ENCODE assay signal across 8 cellular contexts in the genomic region with DNA sequence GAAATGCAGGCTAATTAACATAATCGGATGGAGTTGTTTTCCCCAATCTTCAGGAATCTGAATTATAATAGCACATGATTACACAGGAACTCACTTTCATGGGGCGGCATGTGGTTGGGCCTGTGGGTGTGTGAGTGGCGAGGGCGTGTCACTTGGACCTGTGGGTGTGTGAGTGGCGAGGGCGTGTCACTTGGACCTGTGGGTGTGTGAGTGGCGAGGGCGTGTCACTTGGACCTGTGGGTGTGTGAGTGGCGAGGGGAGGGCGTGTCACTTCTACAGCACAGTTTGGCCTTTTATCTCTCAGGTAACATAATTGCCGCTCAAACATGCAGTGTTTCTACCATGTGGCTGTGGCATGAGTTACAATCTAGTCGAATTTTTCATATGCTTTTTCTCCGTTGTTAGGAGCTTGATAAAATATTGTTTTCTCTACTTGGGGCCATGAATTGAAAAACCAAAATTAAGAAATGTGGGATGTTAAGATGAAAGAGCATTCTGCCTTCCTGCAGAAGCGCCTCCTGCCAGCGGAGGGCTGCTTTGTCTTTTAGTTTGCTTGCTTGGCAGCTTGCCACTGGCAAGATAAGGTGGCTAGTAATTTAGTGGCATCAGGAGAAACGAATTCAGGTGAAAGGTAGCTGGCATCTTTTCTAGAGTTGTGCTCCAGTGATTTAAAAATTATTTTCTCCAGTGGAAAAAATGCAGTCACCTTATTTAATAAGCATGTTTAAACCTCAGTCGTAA. TPM values are rescaled to one million over a fixed set of nuclear protein-coding genes. Genes with fewer than 3 reads are reported as not detected.
DNase-seq lines count a peak whose midpoint lies in the region; ATAC-seq and TF ChIP-seq lines count a peak whose summit lies in the region.

No MANE protein-coding gene starts in this region.

- no peak for DNase-seq in left ventricle myocardium inferior
- no peak for DNase-seq in right cardiac atrium
- DNase-seq in T-helper 22 cell (ENCODE audit: low read depth), result peak; percentile 40
- peak; percentile 34 to 49 (median 40) for DNase-seq in effector memory CD4-positive, alpha-beta T cell
- no peak for DNase-seq in omental fat pad (ENCODE audit: low spot score)

- intact Hi-C loops in left ventricle myocardium inferior (cut with micrococcal nuclease) (no loop called here), right cardiac atrium (cut with DNase I) (loop anchor here in 1 of 4 donors (2.0 kb wide), 1 partner anchor 225 kb away; no protein-coding TSS in a partner anchor)

- H3K27me3 ChIP-seq in left ventricle myocardium inferior (ENCODE audit: low read depth) (no peaks in the 10 kb centered on the region), right cardiac atrium (ENCODE audit: control insufficient read depth, insufficient read depth) (no peaks in the 10 kb centered on the region), thymus (ENCODE audit: control insufficient read depth, insufficient read depth) (no peaks in the 10 kb centered on the region)
- no peaks in the 10 kb centered on the region for H3K27me3 ChIP-seq in effector memory CD4-positive, alpha-beta T cell (replicated peaks; ENCODE audit: control insufficient read depth, insufficient read depth, low read length, poor library complexity, severe bottlenecking)

- H3K27ac ChIP-seq in left ventricle myocardium inferior (replicated peaks), result peak overlapping the region; percentile 76
- H3K27ac ChIP-seq in right cardiac atrium (ENCODE audit: low read length), result no peak overlapping the region
- H3K27ac ChIP-seq in effector memory CD4-positive, alpha-beta T cell (ENCODE audit: insufficient read depth, low read length, poor library complexity, severe bottlenecking), result peak overlapping the region; percentile 0
- peak overlapping the region; percentile 36 for H3K27ac ChIP-seq in thymus (ENCODE audit: low read depth)

- H3K4me1 ChIP-seq in left ventricle myocardium inferior, result peaks cover 75% of the 10 kb centered on the region
- H3K4me1 ChIP-seq in right cardiac atrium (ENCODE audit: control insufficient read depth, insufficient read depth, low read length), result peaks cover 4% of the 10 kb centered on the region
- peaks cover 16% of the 10 kb centered on the region for H3K4me1 ChIP-seq in effector memory CD4-positive, alpha-beta T cell (ENCODE audit: control insufficient read depth, insufficient read depth, low read length, poor library complexity, severe bottlenecking)
- peaks cover 17% of the 10 kb centered on the region for H3K4me1 ChIP-seq in thymus (ENCODE audit: control insufficient read depth, insufficient read depth, low read length)

- TF ChIP-seq CTCF in left ventricle myocardium inferior (IDR thresholded peaks at IDR 0.05; ENCODE audit: borderline replicate concordance) (peak; percentile 40), omental fat pad (IDR thresholded peaks at IDR 0.05) (no peak)

- WGBS in right cardiac atrium, result 79% methylated on average over 17 of the region's 17 CpGs
- 79% methylated on average over 17 of the region's 17 CpGs for WGBS in thymus

- H3K4me3 ChIP-seq in left ventricle myocardium inferior, result no peak overlapping the region
- H3K4me3 ChIP-seq in right cardiac atrium (ENCODE audit: low read length), result no peak overlapping the region
- no peak overlapping the region for H3K4me3 ChIP-seq in effector memory CD4-positive, alpha-beta T cell (ENCODE audit: insufficient read depth, low read depth, low read length, poor library complexity, severe bottlenecking)
- no peak overlapping the region for H3K4me3 ChIP-seq in thymus (ENCODE audit: low read length)

- H3K36me3 ChIP-seq in left ventricle myocardium inferior (peaks cover 9% of the 10 kb centered on the region), thymus (ENCODE audit: control insufficient read depth, insufficient read depth) (peaks cover 8% of the 10 kb centered on the region)
- H3K36me3 ChIP-seq in effector memory CD4-positive, alpha-beta T cell (ENCODE audit: control insufficient read depth, insufficient read depth, low read length), result peaks cover 10% of the 10 kb centered on the region

- ATAC-seq in right cardiac atrium (no peak), HG02973 (IDR thresholded peaks at IDR 0.05; ENCODE audit: unreplicated experiment) (no peak), GM18511 (IDR thresholded peaks at IDR 0.05; ENCODE audit: unreplicated experiment) (no peak), omental fat pad (ENCODE audit: low FRiP score) (no peak)

- no peaks in the 10 kb centered on the region for H3K9me3 ChIP-seq in left ventricle myocardium inferior (replicated peaks)
- no peaks in the 10 kb centered on the region for H3K9me3 ChIP-seq in right cardiac atrium (ENCODE audit: control insufficient read depth, low read length)
- H3K9me3 ChIP-seq in effector memory CD4-positive, alpha-beta T cell (ENCODE audit: control insufficient read depth, low read length), result no peaks in the 10 kb centered on the region
- no peaks in the 10 kb centered on the region for H3K9me3 ChIP-seq in thymus (ENCODE audit: control insufficient read depth)

RNA-seq across cellular contexts. Expression of gene USP10, which starts 36.2 kb away (rescaled TPM):
- total RNA-seq in left ventricle myocardium inferior (66.7 TPM), right cardiac atrium (10 to 100 TPM; 45.5 to 66.5 (median 62.9) TPM), omental fat pad (10 to 100 TPM; 44.6 to 89.6 (median 55.9) TPM)
- polyA plus RNA-seq in right cardiac atrium (25.8 TPM), thymus (44.7 TPM)

Comparison
In these comparisons a context has a peak if more than half of its experiments do, and no peak if none do; other contexts are left out.
1. DNase-seq: peak in T-helper 22 cell (single experiment) and effector memory CD4-positive, alpha-beta T cell (3 of 3); none in left ventricle myocardium inferior (single experiment), right cardiac atrium (0 of 3) and omental fat pad (single experiment).